Comparison of ENCODE assay signal across 8 cellular contexts in the genomic region with DNA sequence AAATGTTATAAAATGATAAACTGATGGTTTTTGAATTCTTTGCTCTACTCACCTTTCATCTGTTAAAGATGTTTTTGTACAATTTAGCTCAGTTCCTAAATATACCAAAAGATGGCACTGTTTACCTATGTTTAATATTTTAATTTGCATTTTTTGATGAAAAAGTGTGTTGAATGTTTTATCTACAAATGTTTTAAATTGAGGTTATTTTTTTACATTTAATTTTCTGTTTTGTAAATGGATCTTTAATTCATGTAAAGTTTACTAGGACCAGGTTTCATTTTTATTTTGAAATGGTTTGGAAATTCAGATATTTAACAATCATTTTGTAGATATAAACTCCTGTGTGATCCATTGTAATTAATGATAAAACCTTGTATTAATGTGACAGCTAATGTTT. TPM values are rescaled to one million over a fixed set of nuclear protein-coding genes. Genes with fewer than 3 reads are reported as not detected.
A peak's percentile ranks its signal among the peaks of the same experiment; 100 is the strongest.
DNase-seq lines count a peak whose midpoint lies in the region; ATAC-seq and TF ChIP-seq lines count a peak whose summit lies in the region.

No MANE protein-coding gene starts in this region.

- peak overlapping the region; percentile 18 for H3K4me3 ChIP-seq in neural cell (ENCODE audit: low read length)

- peak; percentile 73 for TF ChIP-seq CTCF in neural cell (IDR thresholded peaks at IDR 0.05; ENCODE audit: poor library complexity, severe bottlenecking)

- H3K4me2 ChIP-seq in neural cell (ENCODE audit: low read length), result peak overlapping the region; percentile 4

- DNase-seq in NCI-H2196 (lab: John Stamatoyannopoulos, UW; ENCODE audit: unreplicated experiment) (peak; percentile 42), NCI-H2196 treated with DMSO at 0.1 percent for 48 hours (lab: John Stamatoyannopoulos, UW; ENCODE audit: unreplicated experiment) (no peak), NCI-H1105 treated with DMSO at 0.1 percent for 48 hours (lab: John Stamatoyannopoulos, UW) (peak; percentile 73), cerebellar cortex (ENCODE audit: low spot score) (peak; percentile 58), T-cell (no peak)
- DNase-seq in activated T-cell treated with anti-CD3 and anti-CD28 coated beads, Interleukin-2, amount 50 U/mL, for 1 hour, result no peak

- peaks cover 33% of the 10 kb centered on the region for H3K79me2 ChIP-seq in neural cell (replicated peaks; ENCODE audit: insufficient read depth, low read length)

- POLR2A ChIA-PET in T-cell (lab: Charles Lee), result no interaction called here

- no peak overlapping the region for H2AFZ ChIP-seq in neural cell (ENCODE audit: low read depth, low read length)

- no peak overlapping the region for H3K27ac ChIP-seq in neural cell (ENCODE audit: low read length)

- H3K9me3 ChIP-seq in neural cell (ENCODE audit: low read length), result no peaks in the 10 kb centered on the region

- no peak for TF ChIP-seq EP300 in neural cell (conservative IDR thresholded peaks at IDR 0.05; ENCODE audit: poor library complexity, severe bottlenecking)

- H3K36me3 ChIP-seq in neural cell (ENCODE audit: insufficient read depth, low read length), result no peaks in the 10 kb centered on the region

- H3K27me3 ChIP-seq in neural cell (ENCODE audit: insufficient read depth, low read depth, low read length), result no peaks in the 10 kb centered on the region

- H3K27me3 Mint-ChIP-seq in T-cell, result no peaks in the 10 kb centered on the region

- no peaks in the 10 kb centered on the region for H4K20me1 ChIP-seq in neural cell (ENCODE audit: insufficient read depth)

- peak; percentile 78 for TF ChIP-seq RAD21 in neural cell (conservative IDR thresholded peaks at IDR 0.05)

- H3F3A ChIP-seq in neural cell (ENCODE audit: insufficient read depth, low read length, poor library complexity, severe bottlenecking), result no peaks in the 10 kb centered on the region

- no peaks in the 10 kb centered on the region for H3K9me2 ChIP-seq in neural cell (ENCODE audit: insufficient read depth, low read length)

- no peak overlapping the region for H3K9ac ChIP-seq in neural cell (ENCODE audit: low read length)

- peaks cover 14% of the 10 kb centered on the region for H3K36me3 Mint-ChIP-seq in T-cell

- H3K4me1 Mint-ChIP-seq in T-cell, result peaks cover 9 to 12% (median 12%) of the 10 kb centered on the region in 3 donors

- no peaks in the 10 kb centered on the region for H3K9me3 Mint-ChIP-seq in T-cell

- H3K4me3 Mint-ChIP-seq in T-cell, result no peak overlapping the region

- ATAC-seq in T-cell (replicated peaks in 1 of 4) (no peak), HG03378 (IDR thresholded peaks at IDR 0.05; ENCODE audit: unreplicated experiment) (no peak)

- CTCF ChIA-PET in T-cell (lab: Charles Lee), result interaction anchor here (0.6 to 6.1 kb wide), 19 partner anchors 8 to 1525 kb away, joined by 3 to 120 read pairs (median 4); a partner anchor contains a TSS

- no peak overlapping the region for H3K27ac Mint-ChIP-seq in T-cell

TF ChIP-seq in neural cell, 6 proteins besides CTCF, POLR2A, EP300 and RAD21:
- TF ChIP-seq, protein P1, sequence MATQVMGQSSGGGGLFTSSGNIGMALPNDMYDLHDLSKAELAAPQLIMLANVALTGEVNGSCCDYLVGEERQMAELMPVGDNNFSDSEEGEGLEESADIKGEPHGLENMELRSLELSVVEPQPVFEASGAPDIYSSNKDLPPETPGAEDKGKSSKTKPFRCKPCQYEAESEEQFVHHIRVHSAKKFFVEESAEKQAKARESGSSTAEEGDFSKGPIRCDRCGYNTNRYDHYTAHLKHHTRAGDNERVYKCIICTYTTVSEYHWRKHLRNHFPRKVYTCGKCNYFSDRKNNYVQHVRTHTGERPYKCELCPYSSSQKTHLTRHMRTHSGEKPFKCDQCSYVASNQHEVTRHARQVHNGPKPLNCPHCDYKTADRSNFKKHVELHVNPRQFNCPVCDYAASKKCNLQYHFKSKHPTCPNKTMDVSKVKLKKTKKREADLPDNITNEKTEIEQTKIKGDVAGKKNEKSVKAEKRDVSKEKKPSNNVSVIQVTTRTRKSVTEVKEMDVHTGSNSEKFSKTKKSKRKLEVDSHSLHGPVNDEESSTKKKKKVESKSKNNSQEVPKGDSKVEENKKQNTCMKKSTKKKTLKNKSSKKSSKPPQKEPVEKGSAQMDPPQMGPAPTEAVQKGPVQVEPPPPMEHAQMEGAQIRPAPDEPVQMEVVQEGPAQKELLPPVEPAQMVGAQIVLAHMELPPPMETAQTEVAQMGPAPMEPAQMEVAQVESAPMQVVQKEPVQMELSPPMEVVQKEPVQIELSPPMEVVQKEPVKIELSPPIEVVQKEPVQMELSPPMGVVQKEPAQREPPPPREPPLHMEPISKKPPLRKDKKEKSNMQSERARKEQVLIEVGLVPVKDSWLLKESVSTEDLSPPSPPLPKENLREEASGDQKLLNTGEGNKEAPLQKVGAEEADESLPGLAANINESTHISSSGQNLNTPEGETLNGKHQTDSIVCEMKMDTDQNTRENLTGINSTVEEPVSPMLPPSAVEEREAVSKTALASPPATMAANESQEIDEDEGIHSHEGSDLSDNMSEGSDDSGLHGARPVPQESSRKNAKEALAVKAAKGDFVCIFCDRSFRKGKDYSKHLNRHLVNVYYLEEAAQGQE (IDR thresholded peaks at IDR 0.05; ENCODE audit: borderline replicate concordance), result no peak
- TF ChIP-seq SMC3 (conservative IDR thresholded peaks at IDR 0.05; ENCODE audit: poor library complexity), result peak; percentile 74
- no peak for TF ChIP-seq TAF1 (IDR thresholded peaks at IDR 0.05; ENCODE audit: low read depth)
- TF ChIP-seq MXI1 (conservative IDR thresholded peaks at IDR 0.05; ENCODE audit: poor library complexity, severe bottlenecking), result no peak
- no peak for TF ChIP-seq EZH2 (IDR thresholded peaks at IDR 0.05; ENCODE audit: borderline replicate concordance, insufficient read depth, low read length, poor library complexity, severe bottlenecking)
- no peak for TF ChIP-seq POLR2AphosphoS5 (IDR thresholded peaks at IDR 0.05)

RNA-seq across cellular contexts. Expression of a gene that starts 30.0 kb away (rescaled TPM):
- polyA plus RNA-seq in neural cell, result 10.7 and 11.2 TPM in 2 replicates
- 30.9 and 34.4 TPM in 2 replicates for polyA minus RNA-seq in neural cell
- total RNA-seq in T-cell, result 10 to 100 TPM; 18.8 to 29.9 (median 20.5) TPM

Comparison
In these comparisons a context has a peak if more than half of its experiments do, and no peak if none do; other contexts are left out.
1. DNase-seq: peak in NCI-H2196 (single experiment), NCI-H1105 treated with DMSO at 0.1 percent for 48 hours (single experiment) and cerebellar cortex (single experiment); none in NCI-H2196 treated with DMSO at 0.1 percent for 48 hours (single experiment), T-cell (0 of 34) and activated T-cell treated with anti-CD3 and anti-CD28 coated beads, Interleukin-2, amount 50 U/mL, for 1 hour (single experiment).